Comparison of ENCODE assay signal across 1 cellular context in the genomic region with DNA sequence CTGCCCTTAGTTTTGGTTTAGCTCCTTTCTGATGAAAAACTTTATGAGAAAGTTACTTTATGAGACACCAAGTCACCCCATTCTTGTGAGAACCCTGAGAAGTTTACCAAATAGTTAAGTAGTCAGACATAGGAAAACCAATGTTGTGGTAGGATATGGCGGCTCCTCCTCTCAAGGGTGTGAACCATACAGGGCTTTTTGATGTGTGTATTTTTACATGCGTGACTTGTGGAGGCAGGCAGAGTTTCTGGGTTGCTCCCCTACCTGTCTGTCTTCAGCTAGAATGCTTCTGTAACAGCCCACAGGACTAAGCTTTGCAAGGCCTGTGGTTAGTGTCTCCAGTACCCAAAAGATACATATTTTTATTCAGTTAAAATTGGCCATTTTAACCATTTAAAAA.
TF ChIP-seq lines count a peak whose summit lies in the region.

No MANE protein-coding gene starts in this region.

TF ChIP-seq in HepG2, 621 proteins besides CTCF, POLR2A, EP300 and RAD21:
- TF ChIP-seq CC2D1A (CRISPR knock-in tag; IDR thresholded peaks at IDR 0.05) = no peak
